1 cellular context compared by ENCODE assay signal in the genomic region with DNA sequence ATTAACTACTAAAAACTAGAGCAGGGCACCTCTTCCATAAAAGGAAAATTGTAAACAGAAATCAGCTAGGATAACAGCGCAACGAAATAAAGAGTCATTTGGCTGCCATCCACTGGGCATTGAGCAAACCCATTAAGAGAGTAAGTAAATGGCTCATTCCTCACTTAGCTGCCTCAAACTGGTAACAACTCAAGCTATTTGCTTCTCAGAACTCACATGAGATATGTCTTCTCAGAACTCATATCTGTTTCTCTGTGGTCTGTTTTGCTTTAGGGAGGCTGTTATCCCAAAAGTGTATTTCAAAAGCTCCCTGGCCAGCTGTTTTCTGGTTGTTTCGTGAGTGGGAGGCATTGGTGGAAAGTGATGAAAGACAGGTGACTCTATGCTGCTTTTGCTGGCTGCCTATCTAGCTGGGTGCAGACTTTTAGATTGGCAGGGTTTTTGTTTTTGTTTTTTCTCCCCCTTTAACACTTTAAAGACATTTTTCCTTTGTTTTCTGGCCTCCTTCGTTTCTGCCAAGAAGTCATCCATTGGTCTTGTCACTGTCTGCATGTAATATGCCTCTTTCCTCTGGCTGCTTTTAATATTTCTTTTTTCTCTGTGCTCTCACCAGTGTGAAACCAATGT.
A peak's percentile ranks its signal among the peaks of the same experiment; 100 is the strongest.
TF ChIP-seq lines count a peak whose summit lies in the region.

No MANE protein-coding gene starts in this region.

TF ChIP-seq in K562, 482 proteins besides CTCF, POLR2A, EP300 and RAD21 (continued from another document and continues in another):
- TF ChIP-seq PML (IDR thresholded peaks at IDR 0.05; ENCODE audit: low read length) (peak; percentile 47; the same call in 1 of the 2 replicates), MCM2 (IDR thresholded peaks at IDR 0.05; ENCODE audit: low read depth) (no peak), KLF10 (CRISPR knock-in tag; IDR thresholded peaks at IDR 0.05) (no peak), SETDB1 (IDR thresholded peaks at IDR 0.05; ENCODE audit: low read length) (no peak), ATF4 (CRISPR knock-in tag; IDR thresholded peaks at IDR 0.05) (peak; percentile 31; the same call in 1 of the 2 replicates), E2F5 (CRISPR knock-in tag; IDR thresholded peaks at IDR 0.05) (no peak), NCOA6 (IDR thresholded peaks at IDR 0.05) (no peak), ZNF589 (CRISPR knock-in tag; IDR thresholded peaks at IDR 0.05; ENCODE audit: low read depth) (peak; percentile 79), KAT8 (IDR thresholded peaks at IDR 0.05; ENCODE audit: low read depth) (no peak), EP400 (IDR thresholded peaks at IDR 0.05) (peak; percentile 64), TRIM24 (IDR thresholded peaks at IDR 0.05) (peak; percentile 93 to 96), MECOM (CRISPR knock-in tag; IDR thresholded peaks at IDR 0.05) (no peak), ZNF23 (CRISPR knock-in tag; IDR thresholded peaks at IDR 0.05) (no peak), CHCHD3 (CRISPR knock-in tag; IDR thresholded peaks at IDR 0.05) (no peak), HMBOX1 (IDR thresholded peaks at IDR 0.05) (peak; percentile 74; the same call in 1 of the 2 replicates), THAP12 (CRISPR knock-in tag; IDR thresholded peaks at IDR 0.05) (no peak), ZC3H4 (CRISPR knock-in tag; IDR thresholded peaks at IDR 0.05; ENCODE audit: borderline replicate concordance) (no peak), SNIP1 (IDR thresholded peaks at IDR 0.05; ENCODE audit: low read depth) (no peak), ZNF143 (CRISPR knock-in tag; IDR thresholded peaks at IDR 0.05) (no peak), ZNF785 (CRISPR knock-in tag; IDR thresholded peaks at IDR 0.05) (no peak), SAP30 (IDR thresholded peaks at IDR 0.05; ENCODE audit: borderline replicate concordance, insufficient read depth, low read depth, low read length, poor library complexity, severe bottlenecking) (no peak), NFE2 (IDR thresholded peaks at IDR 0.05; ENCODE audit: low read depth) (no peak), SRSF3 (IDR thresholded peaks at IDR 0.05; ENCODE audit: insufficient read depth, low read length) (no peak), JUND (IDR thresholded peaks at IDR 0.05; ENCODE audit: borderline replicate concordance, low read depth, low read length) (peak; percentile 74), JUND (tag; IDR thresholded peaks at IDR 0.05; ENCODE audit: borderline replicate concordance, low read depth, low read length) (no peak), CBX1 (IDR thresholded peaks at IDR 0.05; ENCODE audit: low read depth) (0 out of 2 replicates have a peak, but pooled peaks have one; percentile 32), SMAD3 (CRISPR knock-in tag; conservative IDR thresholded peaks at IDR 0.05) (0 out of 2 replicates have a peak, but pooled peaks have one; percentile 41), ZNF644 (tag; IDR thresholded peaks at IDR 0.05; ENCODE audit: low read depth) (0 out of 2 replicates have a peak, but pooled peaks have one; percentile 8), RBM39 (optimal IDR thresholded peaks at IDR 0.05; ENCODE audit: low read depth, low read length) (no peak), ARNT (IDR thresholded peaks at IDR 0.05) (peak; percentile 80 to 90; a peak in 2 of 4 replicates), FIP1L1 (IDR thresholded peaks at IDR 0.05; ENCODE audit: low read depth, low read length, poor library complexity, severe bottlenecking) (no peak), XRCC4 (IDR thresholded peaks at IDR 0.05; ENCODE audit: extremely low read depth, insufficient read depth, insufficient read length) (no peak), HDAC1 (IDR thresholded peaks at IDR 0.05) (peak; percentile 73 to 97), SIN3B (IDR thresholded peaks at IDR 0.05; ENCODE audit: low read depth) (no peak), RBFOX2 (IDR thresholded peaks at IDR 0.05; ENCODE audit: low read depth, low read length) (0 out of 2 replicates have a peak, but pooled peaks have one; percentile 42), KLF13 (tag; IDR thresholded peaks at IDR 0.05; ENCODE audit: borderline replicate concordance, low read depth) (no peak), MEIS2 (IDR thresholded peaks at IDR 0.05; ENCODE audit: partially characterized antibody) (peak; percentile 96), RHOXF2B (CRISPR knock-in tag; conservative IDR thresholded peaks at IDR 0.05) (no peak), ZBTB7A (IDR thresholded peaks at IDR 0.05; ENCODE audit: borderline replicate concordance, control insufficient read depth, low read depth, low read length) (no peak), FOXJ2 (tag; IDR thresholded peaks at IDR 0.05) (no peak), ZNF197 (CRISPR knock-in tag; IDR thresholded peaks at IDR 0.05; ENCODE audit: low read depth) (no peak)
- TF ChIP-seq, protein P1, sequence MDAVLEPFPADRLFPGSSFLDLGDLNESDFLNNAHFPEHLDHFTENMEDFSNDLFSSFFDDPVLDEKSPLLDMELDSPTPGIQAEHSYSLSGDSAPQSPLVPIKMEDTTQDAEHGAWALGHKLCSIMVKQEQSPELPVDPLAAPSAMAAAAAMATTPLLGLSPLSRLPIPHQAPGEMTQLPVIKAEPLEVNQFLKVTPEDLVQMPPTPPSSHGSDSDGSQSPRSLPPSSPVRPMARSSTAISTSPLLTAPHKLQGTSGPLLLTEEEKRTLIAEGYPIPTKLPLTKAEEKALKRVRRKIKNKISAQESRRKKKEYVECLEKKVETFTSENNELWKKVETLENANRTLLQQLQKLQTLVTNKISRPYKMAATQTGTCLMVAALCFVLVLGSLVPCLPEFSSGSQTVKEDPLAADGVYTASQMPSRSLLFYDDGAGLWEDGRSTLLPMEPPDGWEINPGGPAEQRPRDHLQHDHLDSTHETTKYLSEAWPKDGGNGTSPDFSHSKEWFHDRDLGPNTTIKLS (IDR thresholded peaks at IDR 0.05; ENCODE audit: borderline replicate concordance, low read depth), result no peak
- TF ChIP-seq, protein P2, sequence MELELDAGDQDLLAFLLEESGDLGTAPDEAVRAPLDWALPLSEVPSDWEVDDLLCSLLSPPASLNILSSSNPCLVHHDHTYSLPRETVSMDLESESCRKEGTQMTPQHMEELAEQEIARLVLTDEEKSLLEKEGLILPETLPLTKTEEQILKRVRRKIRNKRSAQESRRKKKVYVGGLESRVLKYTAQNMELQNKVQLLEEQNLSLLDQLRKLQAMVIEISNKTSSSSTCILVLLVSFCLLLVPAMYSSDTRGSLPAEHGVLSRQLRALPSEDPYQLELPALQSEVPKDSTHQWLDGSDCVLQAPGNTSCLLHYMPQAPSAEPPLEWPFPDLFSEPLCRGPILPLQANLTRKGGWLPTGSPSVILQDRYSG (tag; conservative IDR thresholded peaks at IDR 0.05; ENCODE audit: low read depth), result no peak
- TF ChIP-seq, protein P3, sequence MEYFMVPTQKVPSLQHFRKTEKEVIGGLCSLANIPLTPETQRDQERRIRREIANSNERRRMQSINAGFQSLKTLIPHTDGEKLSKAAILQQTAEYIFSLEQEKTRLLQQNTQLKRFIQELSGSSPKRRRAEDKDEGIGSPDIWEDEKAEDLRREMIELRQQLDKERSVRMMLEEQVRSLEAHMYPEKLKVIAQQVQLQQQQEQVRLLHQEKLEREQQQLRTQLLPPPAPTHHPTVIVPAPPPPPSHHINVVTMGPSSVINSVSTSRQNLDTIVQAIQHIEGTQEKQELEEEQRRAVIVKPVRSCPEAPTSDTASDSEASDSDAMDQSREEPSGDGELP (CRISPR knock-in tag; IDR thresholded peaks at IDR 0.05; ENCODE audit: borderline replicate concordance), result peak; percentile 97
- TF ChIP-seq, protein P4, sequence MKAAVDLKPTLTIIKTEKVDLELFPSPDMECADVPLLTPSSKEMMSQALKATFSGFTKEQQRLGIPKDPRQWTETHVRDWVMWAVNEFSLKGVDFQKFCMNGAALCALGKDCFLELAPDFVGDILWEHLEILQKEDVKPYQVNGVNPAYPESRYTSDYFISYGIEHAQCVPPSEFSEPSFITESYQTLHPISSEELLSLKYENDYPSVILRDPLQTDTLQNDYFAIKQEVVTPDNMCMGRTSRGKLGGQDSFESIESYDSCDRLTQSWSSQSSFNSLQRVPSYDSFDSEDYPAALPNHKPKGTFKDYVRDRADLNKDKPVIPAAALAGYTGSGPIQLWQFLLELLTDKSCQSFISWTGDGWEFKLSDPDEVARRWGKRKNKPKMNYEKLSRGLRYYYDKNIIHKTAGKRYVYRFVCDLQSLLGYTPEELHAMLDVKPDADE (conservative IDR thresholded peaks at IDR 0.05; ENCODE audit: control insufficient read depth, low read depth, low read length), result no peak
- TF ChIP-seq, protein P5, sequence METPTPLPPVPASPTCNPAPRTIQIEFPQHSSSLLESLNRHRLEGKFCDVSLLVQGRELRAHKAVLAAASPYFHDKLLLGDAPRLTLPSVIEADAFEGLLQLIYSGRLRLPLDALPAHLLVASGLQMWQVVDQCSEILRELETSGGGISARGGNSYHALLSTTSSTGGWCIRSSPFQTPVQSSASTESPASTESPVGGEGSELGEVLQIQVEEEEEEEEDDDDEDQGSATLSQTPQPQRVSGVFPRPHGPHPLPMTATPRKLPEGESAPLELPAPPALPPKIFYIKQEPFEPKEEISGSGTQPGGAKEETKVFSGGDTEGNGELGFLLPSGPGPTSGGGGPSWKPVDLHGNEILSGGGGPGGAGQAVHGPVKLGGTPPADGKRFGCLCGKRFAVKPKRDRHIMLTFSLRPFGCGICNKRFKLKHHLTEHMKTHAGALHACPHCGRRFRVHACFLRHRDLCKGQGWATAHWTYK (CRISPR knock-in tag; IDR thresholded peaks at IDR 0.05), result 0 out of 2 replicates have a peak, but pooled peaks have one; percentile 31
- TF ChIP-seq, protein P6, sequence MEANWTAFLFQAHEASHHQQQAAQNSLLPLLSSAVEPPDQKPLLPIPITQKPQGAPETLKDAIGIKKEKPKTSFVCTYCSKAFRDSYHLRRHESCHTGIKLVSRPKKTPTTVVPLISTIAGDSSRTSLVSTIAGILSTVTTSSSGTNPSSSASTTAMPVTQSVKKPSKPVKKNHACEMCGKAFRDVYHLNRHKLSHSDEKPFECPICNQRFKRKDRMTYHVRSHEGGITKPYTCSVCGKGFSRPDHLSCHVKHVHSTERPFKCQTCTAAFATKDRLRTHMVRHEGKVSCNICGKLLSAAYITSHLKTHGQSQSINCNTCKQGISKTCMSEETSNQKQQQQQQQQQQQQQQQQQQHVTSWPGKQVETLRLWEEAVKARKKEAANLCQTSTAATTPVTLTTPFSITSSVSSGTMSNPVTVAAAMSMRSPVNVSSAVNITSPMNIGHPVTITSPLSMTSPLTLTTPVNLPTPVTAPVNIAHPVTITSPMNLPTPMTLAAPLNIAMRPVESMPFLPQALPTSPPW (CRISPR knock-in tag; IDR thresholded peaks at IDR 0.05), result 0 out of 2 replicates have a peak, but pooled peaks have one; percentile 19
- TF ChIP-seq, protein P7, sequence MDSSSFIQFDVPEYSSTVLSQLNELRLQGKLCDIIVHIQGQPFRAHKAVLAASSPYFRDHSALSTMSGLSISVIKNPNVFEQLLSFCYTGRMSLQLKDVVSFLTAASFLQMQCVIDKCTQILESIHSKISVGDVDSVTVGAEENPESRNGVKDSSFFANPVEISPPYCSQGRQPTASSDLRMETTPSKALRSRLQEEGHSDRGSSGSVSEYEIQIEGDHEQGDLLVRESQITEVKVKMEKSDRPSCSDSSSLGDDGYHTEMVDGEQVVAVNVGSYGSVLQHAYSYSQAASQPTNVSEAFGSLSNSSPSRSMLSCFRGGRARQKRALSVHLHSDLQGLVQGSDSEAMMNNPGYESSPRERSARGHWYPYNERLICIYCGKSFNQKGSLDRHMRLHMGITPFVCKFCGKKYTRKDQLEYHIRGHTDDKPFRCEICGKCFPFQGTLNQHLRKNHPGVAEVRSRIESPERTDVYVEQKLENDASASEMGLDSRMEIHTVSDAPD (CRISPR knock-in tag; IDR thresholded peaks at IDR 0.05), result no peak
- TF ChIP-seq, protein P8, sequence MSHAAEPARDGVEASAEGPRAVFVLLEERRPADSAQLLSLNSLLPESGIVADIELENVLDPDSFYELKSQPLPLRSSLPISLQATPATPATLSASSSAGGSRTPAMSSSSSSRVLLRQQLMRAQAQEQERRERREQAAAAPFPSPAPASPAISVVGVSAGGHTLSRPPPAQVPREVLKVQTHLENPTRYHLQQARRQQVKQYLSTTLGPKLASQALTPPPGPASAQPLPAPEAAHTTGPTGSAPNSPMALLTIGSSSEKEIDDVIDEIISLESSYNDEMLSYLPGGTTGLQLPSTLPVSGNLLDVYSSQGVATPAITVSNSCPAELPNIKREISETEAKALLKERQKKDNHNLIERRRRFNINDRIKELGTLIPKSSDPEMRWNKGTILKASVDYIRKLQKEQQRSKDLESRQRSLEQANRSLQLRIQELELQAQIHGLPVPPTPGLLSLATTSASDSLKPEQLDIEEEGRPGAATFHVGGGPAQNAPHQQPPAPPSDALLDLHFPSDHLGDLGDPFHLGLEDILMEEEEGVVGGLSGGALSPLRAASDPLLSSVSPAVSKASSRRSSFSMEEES (CRISPR knock-in tag; IDR thresholded peaks at IDR 0.05), result no peak
